In genomic region chr20:17941087-17941825, GRCh38 we compare ENCODE assay signal across 28 cellular contexts. TPM values are rescaled to one million over a fixed set of nuclear protein-coding genes. Genes with fewer than 3 reads are reported as not detected.
DNase-seq lines count a peak whose midpoint lies in the region; ATAC-seq and TF ChIP-seq lines count a peak whose summit lies in the region.
"Had no signal": no experiment of that assay in that cellular context is flagged by ENCODE, and none has a peak within 500 bp of the region (broad histone marks: within the 10 kb centered on the region; RNA-seq: fewer than 3 reads in every experiment).

No MANE protein-coding gene starts in this region.

- TF ChIP-seq CTCF in cardiac muscle cell (IDR thresholded peaks at IDR 0.05; ENCODE audit: low read depth, low read length), result no peak
- TF ChIP-seq CTCF in H9 (conservative IDR thresholded peaks at IDR 0.05), result no peak
- TF ChIP-seq CTCF in gastrocnemius medialis (IDR thresholded peaks at IDR 0.05 in 4 of 5, conservative IDR thresholded peaks at IDR 0.05 in 1 of 5), result no peak

- H3K4ac ChIP-seq in H9 (ENCODE audit: low read depth, low read length), result no peak overlapping the region

- H3K56ac ChIP-seq in H9 (ENCODE audit: insufficient read length, low read depth, low read length), result no peak overlapping the region

- H3K36me3 ChIP-seq in cardiac muscle cell, result peaks cover 44% of the 10 kb centered on the region
- H3K36me3 ChIP-seq in gastrocnemius medialis, result peaks cover 0 to 48% of the 10 kb centered on the region in 2 donors
- peaks cover 27% of the 10 kb centered on the region for H3K36me3 ChIP-seq in CD4-positive, alpha-beta memory T cell (ENCODE audit: insufficient read depth, low read length)

- no peak overlapping the region for H3K4me2 ChIP-seq in H9 (ENCODE audit: insufficient read depth, insufficient read length, low read length)
- H3K4me2 ChIP-seq: A549 had no signal

- H4K91ac ChIP-seq in H9 (ENCODE audit: insufficient read length, low read depth, low read length), result no peak overlapping the region

- H3K27me3 ChIP-seq in cardiac muscle cell (no peaks in the 10 kb centered on the region), H9 (ENCODE audit: insufficient read depth, low read length) (no peaks in the 10 kb centered on the region), gastrocnemius medialis (no peaks in the 10 kb centered on the region)
- no peaks in the 10 kb centered on the region for H3K27me3 ChIP-seq in CD4-positive, alpha-beta memory T cell (ENCODE audit: insufficient read depth, low read length)
- H3K27me3 ChIP-seq: brain microvascular endothelial cell, MG63, right atrium auricular region had no signal

- H2AK5ac ChIP-seq in H9 (ENCODE audit: insufficient read length, low read length), result no peak overlapping the region

- no peak overlapping the region for H2BK120ac ChIP-seq in H9 (ENCODE audit: low read depth, low read length, poor library complexity, severe bottlenecking)

- peaks cover 55 to 60% of the 10 kb centered on the region in 2 experiments for H3K4me1 Mint-ChIP-seq in H9
- H3K4me1 Mint-ChIP-seq in activated T-helper 1 cell treated with anti-CD3 and anti-CD28 coated beads, Interleukin-12 subunit alpha, Interleukin-12 subunit beta, Interleukin-2, Interleukin-4 antibody, amounts not matched to agents 30 ng/mL and 10 ng/mL and 1 ng/mL, durations not matched to agents 14 hours and 24 hours and 36 hours (ENCODE audit: low read depth), result peaks cover 41% of the 10 kb centered on the region
- peaks cover 4 to 14% (median 13%) of the 10 kb centered on the region in 4 donors for H3K4me1 Mint-ChIP-seq in CD4-positive, alpha-beta memory T cell
- H3K4me1 Mint-ChIP-seq in activated CD4-positive, alpha-beta memory T cell treated with anti-CD3 and anti-CD28 coated beads for 36 hours (ENCODE audit: low read depth), result peaks cover 24% of the 10 kb centered on the region

- H3K23ac ChIP-seq in H9 (ENCODE audit: insufficient read length, low read depth, low read length), result no peak overlapping the region

- H3K4me3 ChIP-seq in cardiac muscle cell (no peak overlapping the region), gastrocnemius medialis (no peak overlapping the region)
- no peak overlapping the region for H3K4me3 ChIP-seq in CD4-positive, alpha-beta memory T cell (ENCODE audit: low read length in 2 of 2)
- H3K4me3 ChIP-seq: A549, lower lobe of right lung, MG63, right atrium auricular region had no signal

- H3K27ac ChIP-seq in cardiac muscle cell (peak overlapping the region; percentile 36), H9 (ENCODE audit: insufficient read length, low read depth, low read length) (peak overlapping the region; percentile 50), gastrocnemius medialis (peak overlapping the region; percentile 21 to 47 (median 42))
- no peak overlapping the region for H3K27ac ChIP-seq in CD4-positive, alpha-beta memory T cell (ENCODE audit: low read depth, low read length)
- H3K27ac ChIP-seq: A549, brain microvascular endothelial cell, lower lobe of right lung, right atrium auricular region had no signal

- no CpG with 5 or more reads among the region's 10 CpGs for WGBS in H9 (ENCODE audit: extremely low coverage, insufficient read length, low lambda C conversion rate)

- CTCF ChIA-PET in CD4-positive, alpha-beta memory T cell (lab: Charles Lee; ENCODE audit: partially characterized antibody), result interaction anchor here (1.1 kb wide), 1 partner anchor 18 kb away, joined by 3 read pairs; no protein-coding TSS in a partner anchor
- CTCF ChIA-PET in activated CD4-positive, alpha-beta memory T cell treated with anti-CD3 and anti-CD28 coated beads for 36 hours (lab: Charles Lee), result interaction anchor here (2.2 kb wide), 1 partner anchor 436 kb away, joined by 6 read pairs; no protein-coding TSS in a partner anchor

- H4K5ac ChIP-seq in H9 (ENCODE audit: insufficient read length, low read depth, low read length), result no peak overlapping the region

- peaks cover 11% of the 10 kb centered on the region for H3K27me3 Mint-ChIP-seq in H9 (ENCODE audit: low read depth)
- no peaks in the 10 kb centered on the region for H3K27me3 Mint-ChIP-seq in activated T-helper 1 cell treated with anti-CD3 and anti-CD28 coated beads, Interleukin-12 subunit alpha, Interleukin-12 subunit beta, Interleukin-2, Interleukin-4 antibody, amounts not matched to agents 30 ng/mL and 10 ng/mL and 1 ng/mL, durations not matched to agents 14 hours and 24 hours and 36 hours (ENCODE audit: insufficient read depth)
- H3K27me3 Mint-ChIP-seq in CD4-positive, alpha-beta memory T cell, result no peaks in the 10 kb centered on the region
- no peaks in the 10 kb centered on the region for H3K27me3 Mint-ChIP-seq in activated CD4-positive, alpha-beta memory T cell treated with anti-CD3 and anti-CD28 coated beads for 36 hours
- H3K27me3 Mint-ChIP-seq: activated CD4-positive, alpha-beta T cell treated with anti-CD3 and anti-CD28 coated beads for 36 hours; activated T-cell treated with anti-CD3 and anti-CD28 coated beads, Interleukin-2, amount 50 U/mL, for 24 hours had no signal

- TF ChIP-seq POLR2A in gastrocnemius medialis (IDR thresholded peaks at IDR 0.05), result no peak

- no peak overlapping the region; a peak in 1 of 5 replicates for H3K4me3 Mint-ChIP-seq in H9
- no peak overlapping the region for H3K4me3 Mint-ChIP-seq in activated T-helper 1 cell treated with anti-CD3 and anti-CD28 coated beads, Interleukin-12 subunit alpha, Interleukin-12 subunit beta, Interleukin-2, Interleukin-4 antibody, amounts not matched to agents 30 ng/mL and 10 ng/mL and 1 ng/mL, durations not matched to agents 14 hours and 24 hours and 36 hours
- H3K4me3 Mint-ChIP-seq in CD4-positive, alpha-beta memory T cell, result no peak overlapping the region
- no peak overlapping the region for H3K4me3 Mint-ChIP-seq in activated CD4-positive, alpha-beta memory T cell treated with anti-CD3 and anti-CD28 coated beads for 36 hours
- H3K4me3 Mint-ChIP-seq: activated CD4-positive, alpha-beta T cell treated with anti-CD3 and anti-CD28 coated beads for 36 hours; activated T-cell treated with anti-CD3 and anti-CD28 coated beads, Interleukin-2, amount 50 U/mL, for 24 hours had no signal

- H3K9ac ChIP-seq in H9 (ENCODE audit: extremely low read depth, insufficient read length, low read length), result no peak overlapping the region

- H2BK5ac ChIP-seq in H9 (ENCODE audit: insufficient read length, low read length), result no peak overlapping the region

- no peak overlapping the region for H3K14ac ChIP-seq in H9 (ENCODE audit: insufficient read depth, low read length)

- intact Hi-C loops in cardiac septum (cut with DNase I), result no loop called here
- intact Hi-C loops in activated T-helper 1 cell treated with anti-CD3 and anti-CD28 coated beads, Interleukin-12 subunit alpha, Interleukin-12 subunit beta, Interleukin-2, Interleukin-4 antibody, amounts not matched to agents 30 ng/mL and 10 ng/mL and 1 ng/mL, durations not matched to agents 14 hours and 24 hours and 36 hours (cut with micrococcal nuclease), result no loop called here
- intact Hi-C loops in gastrocnemius medialis (cut with DNase I; ENCODE audit: low total_unique reads), result no loop called here
- intact Hi-C loops in CD4-positive, alpha-beta memory T cell (cut with micrococcal nuclease), result no loop called here
- intact Hi-C loops in activated CD4-positive, alpha-beta memory T cell treated with anti-CD3 and anti-CD28 coated beads for 36 hours (cut with micrococcal nuclease), result no loop called here

- H2AFZ ChIP-seq in H9 (ENCODE audit: low read length), result no peak overlapping the region

- H2BK15ac ChIP-seq in H9 (ENCODE audit: low read depth, low read length), result no peak overlapping the region

- H3K9me3 Mint-ChIP-seq in H9, result no peaks in the 10 kb centered on the region
- H3K9me3 Mint-ChIP-seq in activated T-helper 1 cell treated with anti-CD3 and anti-CD28 coated beads, Interleukin-12 subunit alpha, Interleukin-12 subunit beta, Interleukin-2, Interleukin-4 antibody, amounts not matched to agents 30 ng/mL and 10 ng/mL and 1 ng/mL, durations not matched to agents 14 hours and 24 hours and 36 hours, result no peaks in the 10 kb centered on the region
- no peaks in the 10 kb centered on the region for H3K9me3 Mint-ChIP-seq in CD4-positive, alpha-beta memory T cell
- no peaks in the 10 kb centered on the region for H3K9me3 Mint-ChIP-seq in activated CD4-positive, alpha-beta memory T cell treated with anti-CD3 and anti-CD28 coated beads for 36 hours
- H3K9me3 Mint-ChIP-seq: activated T-cell treated with anti-CD3 and anti-CD28 coated beads, Interleukin-2, amount 50 U/mL, for 24 hours had no signal

- no peaks in the 10 kb centered on the region for H3K23me2 ChIP-seq in H9 (ENCODE audit: insufficient read length, low read depth, low read length, poor library complexity, severe bottlenecking)

- no peaks in the 10 kb centered on the region for H3K79me2 ChIP-seq in H9 (ENCODE audit: insufficient read depth, low read length)

- no peak overlapping the region for H4K8ac ChIP-seq in H9 (replicated peaks; ENCODE audit: insufficient read length, low read depth, low read length)

- no peak overlapping the region for H2BK12ac ChIP-seq in H9 (ENCODE audit: insufficient read length, low read depth, low read length)

- peaks cover 2% of the 10 kb centered on the region for H4K20me1 ChIP-seq in H9 (ENCODE audit: control insufficient read depth, insufficient read depth, insufficient read length)

- H3K79me1 ChIP-seq in H9 (ENCODE audit: insufficient read depth, low read depth, low read length, poor library complexity, severe bottlenecking), result no peaks in the 10 kb centered on the region

- no peak overlapping the region for H2BK20ac ChIP-seq in H9 (ENCODE audit: low read depth, low read length, poor library complexity, severe bottlenecking)

- H3K36me3 Mint-ChIP-seq in H9 (ENCODE audit: insufficient read depth in 1 of 3, low read depth in 3 of 3), result peaks cover 36 to 58% (median 49%) of the 10 kb centered on the region in 3 experiments; a peak in 6 of 7 replicates
- H3K36me3 Mint-ChIP-seq in activated T-helper 1 cell treated with anti-CD3 and anti-CD28 coated beads, Interleukin-12 subunit alpha, Interleukin-12 subunit beta, Interleukin-2, Interleukin-4 antibody, amounts not matched to agents 30 ng/mL and 10 ng/mL and 1 ng/mL, durations not matched to agents 14 hours and 24 hours and 36 hours (ENCODE audit: low read depth), result peaks cover 44% of the 10 kb centered on the region
- peaks cover 31 to 51% of the 10 kb centered on the region in 2 donors for H3K36me3 Mint-ChIP-seq in CD4-positive, alpha-beta memory T cell
- H3K36me3 Mint-ChIP-seq in activated CD4-positive, alpha-beta memory T cell treated with anti-CD3 and anti-CD28 coated beads for 36 hours, result peaks cover 47% of the 10 kb centered on the region

- H3K18ac ChIP-seq in H9 (ENCODE audit: insufficient read length, low read depth, low read length), result no peak overlapping the region

- H3K4me1 ChIP-seq in cardiac muscle cell (ENCODE audit: low read depth) (peaks cover 18% of the 10 kb centered on the region), H9 (ENCODE audit: insufficient read depth, low read length) (peaks cover 7% of the 10 kb centered on the region; the same call in 1 of the 2 replicates), gastrocnemius medialis (peaks cover 30 to 44% of the 10 kb centered on the region in 2 donors)
- H3K4me1 ChIP-seq in CD4-positive, alpha-beta memory T cell (ENCODE audit: insufficient read depth, low read length), result peaks cover 13% of the 10 kb centered on the region
- H3K4me1 ChIP-seq: A549, Caco-2 had no signal

- in situ Hi-C loops in gastrocnemius medialis (cut with MboI; ENCODE audit: low sequenced_read_pairs in 4 of 4), result loop anchor here in 3 of 4 donors (10.0 to 25.0 kb wide), 3 partner anchors 254 to 406 kb away; partner anchors contain the start of genes BFSP1 (in 2 of the 3), BANF2 (in 1 of the 3) and RRBP1 (in 1 of the 3)

- peak overlapping the region in 1 of 3 experiments; percentile 83; a peak in 3 of 7 replicates for H3K27ac Mint-ChIP-seq in H9
- peak overlapping the region; percentile 3 for H3K27ac Mint-ChIP-seq in activated T-helper 1 cell treated with anti-CD3 and anti-CD28 coated beads, Interleukin-12 subunit alpha, Interleukin-12 subunit beta, Interleukin-2, Interleukin-4 antibody, amounts not matched to agents 30 ng/mL and 10 ng/mL and 1 ng/mL, durations not matched to agents 14 hours and 24 hours and 36 hours
- peak overlapping the region in 2 of 7 donors; percentile 10 to 54 for H3K27ac Mint-ChIP-seq in CD4-positive, alpha-beta memory T cell
- H3K27ac Mint-ChIP-seq in activated CD4-positive, alpha-beta memory T cell treated with anti-CD3 and anti-CD28 coated beads for 36 hours, result no peak overlapping the region

- POLR2A ChIA-PET in CD4-positive, alpha-beta memory T cell (lab: Charles Lee; ENCODE audit: partially characterized antibody), result no interaction called here
- POLR2A ChIA-PET in activated CD4-positive, alpha-beta memory T cell treated with anti-CD3 and anti-CD28 coated beads for 36 hours (lab: Charles Lee), result no interaction called here

- DNase-seq in cardiac muscle cell (ENCODE audit: low read depth in 1 of 2, low spot score in 1 of 2) (no peak), cardiac septum (ENCODE audit: low spot score) (no peak), H9 (no peak), gastrocnemius medialis (no peak)
- no peak for DNase-seq in activated T-helper 1 cell treated with anti-CD3 and anti-CD28 coated beads, Interleukin-12 subunit alpha, Interleukin-12 subunit beta, Interleukin-2, Interleukin-4 antibody, amounts not matched to agents 30 ng/mL and 10 ng/mL and 1 ng/mL, durations not matched to agents 14 hours and 24 hours and 36 hours (ENCODE audit: low spot score)
- DNase-seq in CD4-positive, alpha-beta memory T cell, result no peak
- DNase-seq in activated CD4-positive, alpha-beta memory T cell treated with anti-CD3 and anti-CD28 coated beads for 36 hours, result no peak
- DNase-seq: activated CD8-positive, alpha-beta memory T cell treated with anti-CD3 and anti-CD28 coated beads for 24 hours; activated T-cell treated with anti-CD3 and anti-CD28 coated beads, Interleukin-2, amount 50 U/mL, for 24 hours; brain microvascular endothelial cell; Caco-2; DMS79 treated with DMSO at 0.1 percent for 48 hours; effector CD4-positive, alpha-beta T cell; head of caudate nucleus; kidney glomerular epithelial cell; lower lobe of right lung; MG63; NCI-H1417 treated with DMSO at 0.1 percent for 48 hours; NCI-H2081 treated with DMSO at 0.1 percent for 48 hours; NCI-H226; NCI-H774; RPMI8226; stimulated activated CD4-positive, alpha-beta T cell treated with anti-CD3 and anti-CD28 coated beads, Interleukin-2, amount 100 ng/mL, for 24 hours; T-helper 1 cell had no signal

- no peak overlapping the region for H3T11ph ChIP-seq in H9 (ENCODE audit: low read length)

- H3K9me3 ChIP-seq in cardiac muscle cell (ENCODE audit: low read depth) (no peaks in the 10 kb centered on the region), H9 (ENCODE audit: control insufficient read depth, low read depth, low read length) (no peaks in the 10 kb centered on the region), gastrocnemius medialis (no peaks in the 10 kb centered on the region)
- H3K9me3 ChIP-seq in CD4-positive, alpha-beta memory T cell (ENCODE audit: control insufficient read depth in 1 of 2, low read length in 2 of 2), result no peaks in the 10 kb centered on the region
- H3K9me3 ChIP-seq: A549, Caco-2, lower lobe of right lung, MG63, right atrium auricular region had no signal

- no peak for ATAC-seq in gastrocnemius medialis
- ATAC-seq in GM19035 (IDR thresholded peaks at IDR 0.05; ENCODE audit: unreplicated experiment), result no peak
- ATAC-seq: lower lobe of right lung had no signal

RNA-seq across cellular contexts. Expression of gene SNX5, which starts 27.3 kb away (rescaled TPM):
- total RNA-seq in cardiac muscle cell (95.4 and 144 TPM in 2 replicates), cardiac septum (42.1 TPM), H9 (2021) (179 and 194 TPM in 2 replicates), gastrocnemius medialis (10 to 100 TPM; 49.8 to 88.8 (median 60.9) TPM)
- 105 and 173 TPM in 2 replicates for polyA plus RNA-seq in cardiac muscle cell
- 238 and 248 TPM in 2 replicates for total RNA-seq in activated T-helper 1 cell treated with anti-CD3 and anti-CD28 coated beads, Interleukin-12 subunit alpha, Interleukin-12 subunit beta, Interleukin-2, Interleukin-4 antibody, amounts not matched to agents 30 ng/mL and 10 ng/mL and 1 ng/mL, durations not matched to agents 14 hours and 24 hours and 36 hours
- 10 to 100 TPM; 81.5 to 81.6 TPM for total RNA-seq in CD4-positive, alpha-beta memory T cell
- 10 to 100 TPM; 96.3 to 96.5 TPM for polyA plus RNA-seq in CD4-positive, alpha-beta memory T cell
- 100 to 1,000 TPM; 234 to 256 TPM for total RNA-seq in activated CD4-positive, alpha-beta memory T cell treated with anti-CD3 and anti-CD28 coated beads for 36 hours

RNA-seq across cellular contexts. Expression of gene MGME1, which starts 27.6 kb away (rescaled TPM):
- 12.3 and 15.9 TPM in 2 replicates for total RNA-seq in cardiac muscle cell
- 27.2 and 34.9 TPM in 2 replicates for polyA plus RNA-seq in cardiac muscle cell
- 9.5 TPM for total RNA-seq in cardiac septum
- total RNA-seq in H9 (2021), result 47.7 and 48.9 TPM in 2 replicates
- total RNA-seq in activated T-helper 1 cell treated with anti-CD3 and anti-CD28 coated beads, Interleukin-12 subunit alpha, Interleukin-12 subunit beta, Interleukin-2, Interleukin-4 antibody, amounts not matched to agents 30 ng/mL and 10 ng/mL and 1 ng/mL, durations not matched to agents 14 hours and 24 hours and 36 hours, result 32.1 and 33.6 TPM in 2 replicates
- 1 to 10 TPM; 5.2 to 9.1 (median 7.2) TPM for total RNA-seq in gastrocnemius medialis
- total RNA-seq in CD4-positive, alpha-beta memory T cell, result 10 to 100 TPM; 15.4 to 16.5 TPM
- 10 to 100 TPM in 1 of 2 donors, 1 to 10 TPM in 1; 7.4 to 17.0 TPM for polyA plus RNA-seq in CD4-positive, alpha-beta memory T cell
- total RNA-seq in activated CD4-positive, alpha-beta memory T cell treated with anti-CD3 and anti-CD28 coated beads for 36 hours, result 10 to 100 TPM; 31.0 to 34.7 TPM
